Comparison of ENCODE assay signal across 8 cellular contexts in genomic region chr6:133923938-133924593, GRCh38. TPM values are rescaled to one million over a fixed set of nuclear protein-coding genes. Genes with fewer than 3 reads are reported as not detected.
DNase-seq lines count a peak whose midpoint lies in the region; ATAC-seq and TF ChIP-seq lines count a peak whose summit lies in the region.

No MANE protein-coding gene starts in this region.

- peaks cover 26 to 41% (median 38%) of the 10 kb centered on the region in 5 donors for H3K27me3 Mint-ChIP-seq in naive thymus-derived CD4-positive, alpha-beta T cell

- no peaks in the 10 kb centered on the region for H3K4me1 Mint-ChIP-seq in naive thymus-derived CD4-positive, alpha-beta T cell

- H3K36me3 Mint-ChIP-seq in naive thymus-derived CD4-positive, alpha-beta T cell = no peaks in the 10 kb centered on the region

- H3K27ac ChIP-seq in naive thymus-derived CD4-positive, alpha-beta T cell (ENCODE audit: low read depth, low read length) = no peak overlapping the region
- no peak overlapping the region for H3K27ac ChIP-seq in substantia nigra (ENCODE audit: low read depth, low read length, poor library complexity, severe bottlenecking)

- no peaks in the 10 kb centered on the region for H3K36me3 ChIP-seq in naive thymus-derived CD4-positive, alpha-beta T cell (ENCODE audit: control insufficient read depth in 2 of 3, insufficient read depth in 3 of 3, low read length in 3 of 3)

- CTCF ChIA-PET in naive thymus-derived CD4-positive, alpha-beta T cell (lab: Charles Lee) = interaction anchor here (0.6 to 6.6 kb wide), 25 partner anchors 9 to 1257 kb away, joined by 3 to 93 read pairs (median 4); no protein-coding TSS in a partner anchor

- no peak overlapping the region for H3K27ac Mint-ChIP-seq in naive thymus-derived CD4-positive, alpha-beta T cell

- H3K9me3 Mint-ChIP-seq in naive thymus-derived CD4-positive, alpha-beta T cell = no peaks in the 10 kb centered on the region

- peak; percentile 59 for ATAC-seq in GM19468 (IDR thresholded peaks at IDR 0.05; ENCODE audit: extremely low read depth, unreplicated experiment)
- peak; percentile 89 for ATAC-seq in naive thymus-derived CD4-positive, alpha-beta T cell

- H3K27me3 ChIP-seq in naive thymus-derived CD4-positive, alpha-beta T cell (ENCODE audit: control insufficient read depth in 2 of 2, insufficient read depth in 2 of 2, low read length in 2 of 2) = no peaks in the 10 kb centered on the region

- no peak for TF ChIP-seq POLR2A in erythroblast (IDR thresholded peaks at IDR 0.05; ENCODE audit: low read length)

- peak; percentile 60 for DNase-seq in D341Med (ENCODE audit: low spot score)
- DNase-seq in HT-29 (ENCODE audit: low spot score) = peak; percentile 91
- DNase-seq in NOMO-1 (lab: John Stamatoyannopoulos, UW; ENCODE audit: unreplicated experiment in 2 of 2) = peak; percentile 18 to 73
- DNase-seq in activated CD8-positive, alpha-beta memory T cell treated with anti-CD3 and anti-CD28 coated beads, Interleukin-2, amount 50 U/mL, for 1 hour (ENCODE audit: extremely low read depth) = peak; percentile 19
- peak; percentile 74 to 86 for DNase-seq in erythroblast (lab: John Stamatoyannopoulos, UW)
- DNase-seq in naive thymus-derived CD4-positive, alpha-beta T cell = peak in 7 of 9 donors; percentile 26 to 64 (median 57)
- DNase-seq in substantia nigra (lab: John Stamatoyannopoulos, UW) = peak in 38 of 49 donors; percentile 1 to 76 (median 36)

- intact Hi-C loops in naive thymus-derived CD4-positive, alpha-beta T cell (cut with micrococcal nuclease) = loop anchor here (1.0 to 10.0 kb wide), 8 partner anchors 28 to 1021 kb away; partner anchors contain the start of gene TBPL1 (in 1 of the 2)

- no peak overlapping the region for H3K4me3 Mint-ChIP-seq in naive thymus-derived CD4-positive, alpha-beta T cell

- H3K9me3 ChIP-seq in naive thymus-derived CD4-positive, alpha-beta T cell (ENCODE audit: control insufficient read depth in 2 of 3, low read length in 3 of 3) = no peaks in the 10 kb centered on the region

- POLR2A ChIA-PET in naive thymus-derived CD4-positive, alpha-beta T cell (lab: Charles Lee) = interaction anchor here (0.6 to 0.9 kb wide), 2 partner anchors 76 to 171 kb away, joined by 3 read pairs; no protein-coding TSS in a partner anchor

- no peak overlapping the region for H3K4me3 ChIP-seq in naive thymus-derived CD4-positive, alpha-beta T cell (ENCODE audit: low read length)

- no peaks in the 10 kb centered on the region for H3K4me1 ChIP-seq in naive thymus-derived CD4-positive, alpha-beta T cell (ENCODE audit: control insufficient read depth in 2 of 2, insufficient read depth in 2 of 2, low read length in 2 of 2)

RNA-seq across cellular contexts. Expression of gene TBPL1, which starts 29.0 kb away (rescaled TPM):
- 13.0 and 15.3 TPM in 2 replicates for total RNA-seq in HT-29 (2014; rRNA removed; shearing (Covaris generic))
- 10 to 100 TPM; 21.0 to 34.7 (median 25.4) TPM for total RNA-seq in naive thymus-derived CD4-positive, alpha-beta T cell
- polyA plus RNA-seq in naive thymus-derived CD4-positive, alpha-beta T cell = 10 to 100 TPM; 48.5 to 51.2 TPM

RNA-seq across cellular contexts. Expression of gene TCF21, which starts 35.2 kb away (rescaled TPM):
- 0.37 and 0.76 TPM in 2 replicates for total RNA-seq in HT-29 (2014; rRNA removed; shearing (Covaris generic))
- not detected for total RNA-seq in naive thymus-derived CD4-positive, alpha-beta T cell
- not detected for polyA plus RNA-seq in naive thymus-derived CD4-positive, alpha-beta T cell

Comparison
In these comparisons a context has a peak if more than half of its experiments do, and no peak if none do; other contexts are left out.
1. DNase-seq: peak in every context shown above with its lines; median percentile 91 in HT-29; 80 in erythroblast; 60 in D341Med; 57 in naive thymus-derived CD4-positive, alpha-beta T cell; 46 in NOMO-1; 36 in substantia nigra; 19 in activated CD8-positive, alpha-beta memory T cell treated with anti-CD3 and anti-CD28 coated beads, Interleukin-2, amount 50 U/mL, for 1 hour.